Comparison of ENCODE assay signal across 29 cellular contexts in genomic region chr15:68846851-68847439, GRCh38.
"Had no signal": no experiment of that assay in that cellular context is flagged by ENCODE, and none has a peak within 500 bp of the region (broad histone marks: within the 10 kb centered on the region; RNA-seq: fewer than 3 reads in every experiment).

No MANE protein-coding gene starts in this region.

- H3K4me3 Mint-ChIP-seq: memory B cell; naive thymus-derived CD4-positive, alpha-beta T cell; natural killer cell had no signal

- H3K9me3 ChIP-seq: esophagus squamous epithelium, gastrocnemius medialis, heart right ventricle, left lung had no signal

- H3K36me3 Mint-ChIP-seq: memory B cell; naive thymus-derived CD4-positive, alpha-beta T cell; natural killer cell had no signal

- H3K27ac Mint-ChIP-seq: memory B cell; naive thymus-derived CD4-positive, alpha-beta T cell; natural killer cell had no signal

- H3K4me1 ChIP-seq: left lung had no signal

- H3K27ac ChIP-seq: coronary artery, dorsolateral prefrontal cortex, epithelial cell of prostate, esophagus squamous epithelium, gastrocnemius medialis, heart right ventricle, left lung had no signal

- FAIRE-seq: endothelial cell of umbilical vein, islet of Langerhans, keratinocyte had no signal

- H3K9me3 Mint-ChIP-seq: memory B cell, natural killer cell had no signal

- H3K36me3 ChIP-seq: esophagus squamous epithelium, gastrocnemius medialis, heart right ventricle, left lung had no signal

- H3K4me3 ChIP-seq: coronary artery, dorsolateral prefrontal cortex, esophagus squamous epithelium, gastrocnemius medialis, heart right ventricle, left lung, lung had no signal

- ATAC-seq: esophagus mucosa; gastrocnemius medialis; heart right ventricle; left cardiac atrium; left lung; left ventricle myocardium superior; naive thymus-derived CD4-positive, alpha-beta T cell; natural killer cell had no signal

- DNase-seq: dermis blood vessel endothelial cell; dorsolateral prefrontal cortex; effector CD4-positive, alpha-beta T cell; effector memory CD4-positive, alpha-beta T cell; erythroblast; esophagus squamous epithelium; foreskin fibroblast; foreskin melanocyte; gastrocnemius medialis; glutamatergic neuron; head of caudate nucleus; heart right ventricle; hippocampal formation; left cardiac atrium; left lung; left ventricle myocardium superior; mammary epithelial cell; mesendoderm; midbrain; naive thymus-derived CD4-positive, alpha-beta T cell; natural killer cell had no signal
